In the genomic region with DNA sequence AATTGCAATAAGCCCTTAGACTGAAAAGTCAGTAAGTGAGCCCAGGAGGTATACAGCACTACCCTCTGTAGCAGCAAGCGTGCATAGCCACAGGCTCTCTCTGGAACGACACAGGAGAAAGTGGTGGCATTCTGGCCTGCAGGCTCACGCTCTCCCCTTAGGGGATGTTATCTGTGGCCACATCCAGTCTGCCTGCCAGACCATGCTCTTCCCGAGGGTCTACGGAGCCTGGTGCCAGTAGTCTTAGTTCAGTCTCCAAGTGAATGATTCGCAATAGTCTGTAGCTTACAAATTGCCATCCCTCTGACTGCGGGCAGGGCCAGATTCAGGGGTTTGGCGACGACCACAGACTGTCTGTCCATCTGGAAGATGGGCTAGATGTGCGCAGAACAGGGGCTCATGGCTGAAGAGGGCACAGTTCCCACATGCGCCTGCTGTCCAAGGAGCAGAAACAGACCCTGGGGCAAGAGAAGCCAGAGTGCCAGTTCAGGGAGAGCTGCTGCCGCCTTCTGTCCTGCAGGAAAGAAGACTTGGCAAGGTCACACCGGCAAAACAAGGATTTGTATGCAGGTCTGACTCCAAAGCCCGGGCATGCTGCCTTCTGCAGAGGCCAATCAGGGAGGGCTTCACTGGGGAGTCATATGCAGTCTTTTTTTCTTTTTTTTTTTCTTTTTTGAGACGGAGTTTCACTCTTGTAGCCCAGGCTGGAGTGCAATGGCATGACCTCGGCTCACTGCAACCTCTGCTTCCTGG, we compare ENCODE assay signal across 15 cellular contexts.
DNase-seq lines count a peak whose midpoint lies in the region; TF ChIP-seq lines count a peak whose summit lies in the region.
"Had no signal": no experiment of that assay in that cellular context is flagged by ENCODE, and none has a peak within 500 bp of the region (broad histone marks: within the 10 kb centered on the region; RNA-seq: fewer than 3 reads in every experiment).

No MANE protein-coding gene starts in this region.

- TF ChIP-seq CTCF in AG10803 (conservative IDR thresholded peaks at IDR 0.05; ENCODE audit: low read length) (peak; percentile 26; the same call in 1 of the 2 replicates), parathyroid adenoma (IDR thresholded peaks at IDR 0.05) (no peak)

- no peaks in the 10 kb centered on the region for H3K9me3 ChIP-seq in parathyroid adenoma (ENCODE audit: control insufficient read depth, low read length)
- H3K9me3 ChIP-seq: upper lobe of right lung had no signal

- DNase-seq in AG10803 (ENCODE audit: low read depth) (peak; percentile 68), amygdala (lab: John Stamatoyannopoulos, UW) (peak in 41 of 56 donors; percentile 15 to 85 (median 53)), globus pallidus (ENCODE audit: low spot score) (peak; percentile 80), NAMALWA (ENCODE audit: low spot score) (no peak), AG08395 (ENCODE audit: low spot score) (no peak)
- DNase-seq in stimulated activated CD8-positive, alpha-beta memory T cell treated with anti-CD3 and anti-CD28 coated beads, Interleukin-4, amount 100 ng/mL, for 48 hours = no peak
- DNase-seq in effector CD8-positive, alpha-beta T cell (lab: John Stamatoyannopoulos, UW) = no peak
- DNase-seq: activated CD8-positive, alpha-beta T cell treated with anti-CD3 and anti-CD28 coated beads for 36 hours; activated naive CD4-positive, alpha-beta T cell; dermis blood vessel endothelial cell; glutamatergic neuron; PC-3; upper lobe of right lung had no signal

- peaks cover 65% of the 10 kb centered on the region for H3K4me1 ChIP-seq in parathyroid adenoma

- peak overlapping the region; percentile 99 for H3K27ac ChIP-seq in parathyroid adenoma
- H3K27ac ChIP-seq: upper lobe of right lung had no signal

- peak overlapping the region; percentile 72 for H3K4me2 ChIP-seq in parathyroid adenoma (ENCODE audit: low read length)

- no peaks in the 10 kb centered on the region for H3K36me3 ChIP-seq in parathyroid adenoma (ENCODE audit: control insufficient read depth, insufficient read depth, low read length)
- H3K36me3 ChIP-seq: upper lobe of right lung had no signal

- peak overlapping the region; percentile 70 for H2AFZ ChIP-seq in parathyroid adenoma

- peaks cover 6% of the 10 kb centered on the region for H3K79me2 ChIP-seq in parathyroid adenoma

- H3K27me3 ChIP-seq in parathyroid adenoma (ENCODE audit: control insufficient read depth, insufficient read depth, low read length) = no peaks in the 10 kb centered on the region
- H3K27me3 ChIP-seq: upper lobe of right lung had no signal

- H3K9ac ChIP-seq in parathyroid adenoma = peak overlapping the region; percentile 25

- H3K4me3 ChIP-seq in AG10803 (ENCODE audit: low read length) (no peak overlapping the region), parathyroid adenoma (ENCODE audit: low read depth, low read length) (peak overlapping the region; percentile 49)
- H3K4me3 ChIP-seq: skin epidermis, upper lobe of right lung had no signal

Comparison
In these comparisons a context has a peak if more than half of its experiments do, and no peak if none do; other contexts are left out.
1. DNase-seq: peak in AG10803 (single experiment), amygdala (41 of 56) and globus pallidus (single experiment); none in stimulated activated CD8-positive, alpha-beta memory T cell treated with anti-CD3 and anti-CD28 coated beads, Interleukin-4, amount 100 ng/mL, for 48 hours (single experiment), NAMALWA (single experiment), AG08395 (single experiment) and effector CD8-positive, alpha-beta T cell (single experiment).